8 cellular contexts compared by ENCODE assay signal in the genomic region with DNA sequence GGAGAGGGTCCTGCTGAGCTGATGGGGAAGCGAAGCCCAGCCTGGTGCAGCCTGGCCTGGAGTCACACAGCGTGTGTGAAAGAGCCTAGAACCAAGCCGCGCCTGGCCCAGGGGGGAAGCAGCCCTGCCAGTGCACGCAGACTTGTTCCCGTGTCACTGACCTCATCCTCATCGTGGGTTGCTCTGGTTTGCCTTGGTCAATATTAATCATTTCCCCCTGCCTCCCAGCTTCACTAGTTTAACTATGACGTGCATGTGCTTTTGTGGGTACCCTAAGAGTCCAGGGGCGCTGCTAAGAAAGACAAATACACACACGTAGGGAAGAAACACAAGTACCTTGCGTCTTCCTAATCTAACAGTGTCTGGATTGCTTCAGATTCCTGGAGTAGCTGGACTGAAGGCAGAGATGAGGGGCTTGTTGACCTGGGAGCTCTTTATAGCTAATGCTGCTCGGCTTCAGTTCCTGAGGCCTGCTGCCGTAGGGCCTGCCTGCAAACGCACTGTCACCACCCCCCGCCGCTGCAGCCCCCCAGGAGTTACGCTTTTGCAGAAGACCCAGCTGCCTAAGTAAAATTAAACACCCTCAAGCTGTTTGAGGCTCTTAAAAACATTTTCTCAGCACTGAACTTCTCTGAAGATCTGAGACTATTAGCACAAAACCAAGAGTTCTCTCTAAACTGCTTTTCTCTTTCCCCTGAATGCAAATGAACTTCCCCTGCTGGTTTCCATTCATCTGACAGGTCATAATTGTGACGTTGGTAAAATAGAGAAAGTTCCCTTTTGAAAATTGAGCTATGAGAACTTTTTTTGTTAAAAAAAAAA.
DNase-seq lines count a peak whose midpoint lies in the region; ATAC-seq and TF ChIP-seq lines count a peak whose summit lies in the region.

No MANE protein-coding gene starts in this region.

- no peaks in the 10 kb centered on the region for H3K9me3 Mint-ChIP-seq in CD4-positive, alpha-beta memory T cell
- no peaks in the 10 kb centered on the region for H3K9me3 Mint-ChIP-seq in activated T-helper 2 cell treated with anti-CD3 and anti-CD28 coated beads, Interferon-gamma antibody, Interleukin-2, Interleukin-4, amounts not matched to agents 10 μg/mL and 5 μg/mL and 100 μg/mL, durations not matched to agents 14 hours and 24 hours and 36 hours
- no peaks in the 10 kb centered on the region for H3K9me3 Mint-ChIP-seq in memory B cell

- in situ Hi-C loops in brain microvascular endothelial cell (cut with HindIII; ENCODE audit: low pct_ligation_motif_present, low sequenced_read_pairs): no loop called here

- TF ChIP-seq CTCF in uterus (IDR thresholded peaks at IDR 0.05) (no peak), thyroid gland (IDR thresholded peaks at IDR 0.05) (no peak), brain microvascular endothelial cell (IDR thresholded peaks at IDR 0.05; ENCODE audit: low read depth, low read length, missing control alignments) (no peak)

- H3K27me3 Mint-ChIP-seq in CD4-positive, alpha-beta memory T cell: no peaks in the 10 kb centered on the region
- H3K27me3 Mint-ChIP-seq in activated T-helper 2 cell treated with anti-CD3 and anti-CD28 coated beads, Interferon-gamma antibody, Interleukin-2, Interleukin-4, amounts not matched to agents 10 μg/mL and 5 μg/mL and 100 μg/mL, durations not matched to agents 14 hours and 24 hours and 36 hours (ENCODE audit: low read depth): no peaks in the 10 kb centered on the region
- H3K27me3 Mint-ChIP-seq in memory B cell: no peaks in the 10 kb centered on the region

- peak overlapping the region; percentile 27 to 77 (median 58) for H3K4me3 Mint-ChIP-seq in CD4-positive, alpha-beta memory T cell
- H3K4me3 Mint-ChIP-seq in activated T-helper 2 cell treated with anti-CD3 and anti-CD28 coated beads, Interferon-gamma antibody, Interleukin-2, Interleukin-4, amounts not matched to agents 10 μg/mL and 5 μg/mL and 100 μg/mL, durations not matched to agents 14 hours and 24 hours and 36 hours (ENCODE audit: low read depth): peak overlapping the region; percentile 57
- H3K4me3 Mint-ChIP-seq in memory B cell: peak overlapping the region; percentile 76

- H3K36me3 ChIP-seq in CD4-positive, alpha-beta memory T cell (ENCODE audit: insufficient read depth, low read length): no peaks in the 10 kb centered on the region
- H3K36me3 ChIP-seq in uterus (no peaks in the 10 kb centered on the region), thyroid gland (no peaks in the 10 kb centered on the region), brain microvascular endothelial cell (replicated peaks) (no peaks in the 10 kb centered on the region)

- peak; percentile 65 for ATAC-seq in GM19324 (IDR thresholded peaks at IDR 0.05; ENCODE audit: low FRiP score, unreplicated experiment)
- ATAC-seq in HG03280 (IDR thresholded peaks at IDR 0.05; ENCODE audit: unreplicated experiment): peak; percentile 57
- peak; percentile 66 for ATAC-seq in memory B cell (ENCODE audit: low read depth)

- peaks cover 28 to 42% (median 37%) of the 10 kb centered on the region in 4 donors for H3K4me1 Mint-ChIP-seq in CD4-positive, alpha-beta memory T cell
- peaks cover 67% of the 10 kb centered on the region for H3K4me1 Mint-ChIP-seq in activated T-helper 2 cell treated with anti-CD3 and anti-CD28 coated beads, Interferon-gamma antibody, Interleukin-2, Interleukin-4, amounts not matched to agents 10 μg/mL and 5 μg/mL and 100 μg/mL, durations not matched to agents 14 hours and 24 hours and 36 hours (ENCODE audit: low read depth)
- H3K4me1 Mint-ChIP-seq in memory B cell: peaks cover 44% of the 10 kb centered on the region

- H3K9me3 ChIP-seq in CD4-positive, alpha-beta memory T cell (ENCODE audit: control insufficient read depth in 1 of 2, low read length in 2 of 2): no peaks in the 10 kb centered on the region
- H3K9me3 ChIP-seq in uterus: no peaks in the 10 kb centered on the region
- H3K9me3 ChIP-seq in thyroid gland: no peaks in the 10 kb centered on the region

- POLR2A ChIA-PET in CD4-positive, alpha-beta memory T cell (lab: Charles Lee; ENCODE audit: partially characterized antibody): interaction anchor here (0.7 kb wide), 1 partner anchor 9 kb away, joined by 3 read pairs; no protein-coding TSS in a partner anchor

- H3K27ac ChIP-seq in CD4-positive, alpha-beta memory T cell (ENCODE audit: low read depth, low read length): no peak overlapping the region
- H3K27ac ChIP-seq in uterus (peak overlapping the region; percentile 77 to 88), thyroid gland (peak overlapping the region in 1 of 3 donors; percentile 31), brain microvascular endothelial cell (no peak overlapping the region)

- DNase-seq in CD4-positive, alpha-beta memory T cell: peak in 3 of 5 donors; percentile 14 to 37 (median 20)
- no peak for DNase-seq in activated T-helper 2 cell treated with anti-CD3 and anti-CD28 coated beads, Interferon-gamma antibody, Interleukin-2, Interleukin-4, amounts not matched to agents 10 μg/mL and 5 μg/mL and 100 μg/mL, durations not matched to agents 14 hours and 24 hours and 36 hours (ENCODE audit: low spot score)
- DNase-seq in memory B cell (ENCODE audit: low spot score in 2 of 2) (peak; percentile 68 to 75), uterus (no peak), thyroid gland (no peak), brain microvascular endothelial cell (no peak)

- peaks cover 30% of the 10 kb centered on the region for H3K4me1 ChIP-seq in CD4-positive, alpha-beta memory T cell (ENCODE audit: insufficient read depth, low read length)
- H3K4me1 ChIP-seq in uterus: peaks cover 0 to 9% of the 10 kb centered on the region in 2 donors
- H3K4me1 ChIP-seq in thyroid gland: peaks cover 33 to 39% of the 10 kb centered on the region in 2 donors

- peak overlapping the region in 6 of 7 donors; percentile 68 to 86 (median 80) for H3K27ac Mint-ChIP-seq in CD4-positive, alpha-beta memory T cell
- H3K27ac Mint-ChIP-seq in activated T-helper 2 cell treated with anti-CD3 and anti-CD28 coated beads, Interferon-gamma antibody, Interleukin-2, Interleukin-4, amounts not matched to agents 10 μg/mL and 5 μg/mL and 100 μg/mL, durations not matched to agents 14 hours and 24 hours and 36 hours: peak overlapping the region; percentile 94
- peak overlapping the region; percentile 99 for H3K27ac Mint-ChIP-seq in memory B cell

- CTCF ChIA-PET in CD4-positive, alpha-beta memory T cell (lab: Charles Lee; ENCODE audit: partially characterized antibody): interaction anchor here (0.8 to 2.5 kb wide), 4 partner anchors 10 to 351 kb away, joined by 3 to 12 read pairs (median 4); no protein-coding TSS in a partner anchor

- no peak overlapping the region for H3K4me3 ChIP-seq in CD4-positive, alpha-beta memory T cell (ENCODE audit: low read length in 2 of 2)
- H3K4me3 ChIP-seq in uterus: no peak overlapping the region
- H3K4me3 ChIP-seq in thyroid gland (replicated peaks in 1 of 3): no peak overlapping the region
- no peak overlapping the region for H3K4me3 ChIP-seq in brain microvascular endothelial cell (ENCODE audit: low read depth, low read length)

- H3K27me3 ChIP-seq in CD4-positive, alpha-beta memory T cell (ENCODE audit: insufficient read depth, low read length): no peaks in the 10 kb centered on the region
- H3K27me3 ChIP-seq in uterus (no peaks in the 10 kb centered on the region), thyroid gland (no peaks in the 10 kb centered on the region), brain microvascular endothelial cell (replicated peaks) (no peaks in the 10 kb centered on the region)

- WGBS in thyroid gland, 2 donors: 81 to 83% methylated on average over 15 to 17 of the region's 18 CpGs

- H3K36me3 Mint-ChIP-seq in CD4-positive, alpha-beta memory T cell: peaks cover 0 to 5% of the 10 kb centered on the region in 2 donors
- peaks cover 5% of the 10 kb centered on the region for H3K36me3 Mint-ChIP-seq in activated T-helper 2 cell treated with anti-CD3 and anti-CD28 coated beads, Interferon-gamma antibody, Interleukin-2, Interleukin-4, amounts not matched to agents 10 μg/mL and 5 μg/mL and 100 μg/mL, durations not matched to agents 14 hours and 24 hours and 36 hours (ENCODE audit: low read depth)
- no peaks in the 10 kb centered on the region for H3K36me3 Mint-ChIP-seq in memory B cell

- TF ChIP-seq POLR2A in uterus (IDR thresholded peaks at IDR 0.05) (no peak), thyroid gland (IDR thresholded peaks at IDR 0.05) (no peak)

- intact Hi-C loops in CD4-positive, alpha-beta memory T cell (cut with micrococcal nuclease): no loop called here
- intact Hi-C loops in activated T-helper 2 cell treated with anti-CD3 and anti-CD28 coated beads, Interferon-gamma antibody, Interleukin-2, Interleukin-4, amounts not matched to agents 10 μg/mL and 5 μg/mL and 100 μg/mL, durations not matched to agents 14 hours and 24 hours and 36 hours (cut with micrococcal nuclease): loop anchor here (5.0 kb wide), 1 partner anchor 300 kb away; no protein-coding TSS in a partner anchor
- intact Hi-C loops in uterus (cut with DNase I; ENCODE audit: low total_unique reads) (no loop called here), thyroid gland (cut with DNase I) (loop anchor here (10.0 kb wide), 2 partner anchors 48 to 238 kb away; no protein-coding TSS in a partner anchor)

Comparison
In these comparisons a context has a peak if more than half of its experiments do, and no peak if none do; other contexts are left out.
1. DNase-seq: peak in CD4-positive, alpha-beta memory T cell (3 of 5) and memory B cell (2 of 2); none in activated T-helper 2 cell treated with anti-CD3 and anti-CD28 coated beads, Interferon-gamma antibody, Interleukin-2, Interleukin-4, amounts not matched to agents 10 μg/mL and 5 μg/mL and 100 μg/mL, durations not matched to agents 14 hours and 24 hours and 36 hours (single experiment), uterus (0 of 2), thyroid gland (0 of 2) and brain microvascular endothelial cell (single experiment).
2. H3K27ac ChIP-seq: peak in uterus (2 of 2); none in CD4-positive, alpha-beta memory T cell (single experiment) and brain microvascular endothelial cell (single experiment).
3. intact Hi-C loops: an anchor here in activated T-helper 2 cell treated with anti-CD3 and anti-CD28 coated beads, Interferon-gamma antibody, Interleukin-2, Interleukin-4, amounts not matched to agents 10 μg/mL and 5 μg/mL and 100 μg/mL, durations not matched to agents 14 hours and 24 hours and 36 hours (5.0 kb wide) and thyroid gland (10.0 kb wide); none called in CD4-positive, alpha-beta memory T cell and uterus.
4. Peak in every context shown above with its lines, with median percentiles within 50 percentile points of each other: H3K27ac Mint-ChIP-seq, H3K4me3 Mint-ChIP-seq and ATAC-seq.